ENCODE assay signal across 8 cellular contexts in the genomic region with DNA sequence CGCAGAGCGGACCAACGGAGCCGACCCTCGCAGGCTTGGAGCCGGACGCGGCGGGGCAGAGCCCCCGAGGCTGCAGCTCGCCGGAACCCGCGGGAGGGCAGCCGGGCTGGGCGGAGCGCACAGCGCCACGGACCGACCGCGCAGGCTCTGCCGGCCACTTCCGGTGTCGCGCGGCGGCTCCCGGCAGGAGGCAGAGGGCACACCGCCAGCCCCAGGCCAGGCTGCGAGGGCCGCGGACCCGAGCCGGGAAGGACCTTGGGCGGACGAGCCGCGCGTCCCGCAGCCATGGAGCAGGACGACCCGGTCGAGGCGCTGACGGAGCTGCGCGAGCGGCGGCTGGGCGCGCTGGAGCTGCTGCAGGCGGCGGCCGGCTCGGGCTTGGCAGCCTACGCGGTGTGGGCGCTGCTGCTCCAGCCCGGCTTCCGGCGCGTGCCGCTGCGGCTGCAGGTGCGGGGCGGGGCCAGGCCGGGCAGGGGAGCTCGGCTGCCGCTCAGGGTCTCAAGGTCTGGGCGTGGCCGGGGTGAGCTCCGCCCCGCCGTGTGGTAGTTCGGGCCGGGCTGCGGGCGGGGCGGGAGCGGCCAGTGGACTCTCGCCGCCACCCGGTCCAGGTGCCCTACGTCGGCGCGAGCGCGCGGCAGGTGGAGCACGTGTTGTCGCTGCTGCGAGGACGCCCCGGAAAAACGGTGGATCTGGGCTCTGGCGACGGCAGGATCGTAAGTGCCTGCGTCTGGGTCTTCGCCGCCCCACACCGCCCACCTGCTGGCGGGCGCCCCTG. TPM values are rescaled to one million over a fixed set of nuclear protein-coding genes. Genes with fewer than 3 reads are reported as not detected.
DNase-seq lines count a peak whose midpoint lies in the region; ATAC-seq and TF ChIP-seq lines count a peak whose summit lies in the region.

ANTKMT (plus strand) TSS at position 157 of the 775 bp plus-strand sequence; CDS start at position 286, 129 bp downstream.

- H3K9me3 Mint-ChIP-seq in activated T-cell treated with anti-CD3 and anti-CD28 coated beads, Interleukin-2, amount 50 U/mL, for 4 hours = no peaks in the 10 kb centered on the region

- no peaks in the 10 kb centered on the region for H3K36me3 ChIP-seq in mucosa of stomach (ENCODE audit: control insufficient read depth, insufficient read depth, low read length)

- peaks cover 15% of the 10 kb centered on the region for H3K4me1 Mint-ChIP-seq in activated T-cell treated with anti-CD3 and anti-CD28 coated beads, Interleukin-2, amount 50 U/mL, for 4 hours (ENCODE audit: low read depth)

- ATAC-seq in activated T-cell treated with anti-CD3 and anti-CD28 coated beads, Interleukin-2, amount 50 U/mL, for 4 hours = peak; percentile 69 to 71
- peak; percentile 65 for ATAC-seq in esophagus mucosa

- no peaks in the 10 kb centered on the region for H3K9me3 ChIP-seq in mucosa of stomach (ENCODE audit: control insufficient read depth, low read length)

- H3K27me3 ChIP-seq in mucosa of stomach (ENCODE audit: control insufficient read depth, insufficient read depth, low read length) = peaks cover 22% of the 10 kb centered on the region

- H3K4me3 ChIP-seq in mucosa of stomach (ENCODE audit: low read length) = peak within 1 kb of the TSS; percentile 56

- DNase-seq in D341Med (ENCODE audit: low spot score) = peak; percentile 92
- DNase-seq in GM20000 (ENCODE audit: low spot score) = peak; percentile 97
- DNase-seq in HS-27A (ENCODE audit: low read depth) = peak; percentile 54
- DNase-seq in OCI-M2 (lab: John Stamatoyannopoulos, UW; ENCODE audit: unreplicated experiment) = peak; percentile 63
- DNase-seq in activated T-cell treated with anti-CD3 and anti-CD28 coated beads, Interleukin-2, amount 50 U/mL, for 4 hours = peak; percentile 50
- DNase-seq in stimulated activated naive CD4-positive, alpha-beta T cell (lab: John Stamatoyannopoulos, UW) = peak; percentile 32 to 62 (median 56)

- H3K9ac ChIP-seq in mucosa of stomach (ENCODE audit: low read length) = peak within 1 kb of the TSS; percentile 76

- H3K4me1 ChIP-seq in mucosa of stomach (ENCODE audit: control insufficient read depth, insufficient read depth, low read length) = peaks cover 40% of the 10 kb centered on the region

- no peak for TF ChIP-seq CTCF in GM20000 (IDR thresholded peaks at IDR 0.05; ENCODE audit: extremely low read depth, missing control alignments)

- peak within 1 kb of the TSS; percentile 81 for H3K4me3 Mint-ChIP-seq in activated T-cell treated with anti-CD3 and anti-CD28 coated beads, Interleukin-2, amount 50 U/mL, for 4 hours

- peaks cover 4% of the 10 kb centered on the region for H3K27me3 Mint-ChIP-seq in activated T-cell treated with anti-CD3 and anti-CD28 coated beads, Interleukin-2, amount 50 U/mL, for 4 hours (ENCODE audit: low read depth)

- no peaks in the 10 kb centered on the region for H3K36me3 Mint-ChIP-seq in activated T-cell treated with anti-CD3 and anti-CD28 coated beads, Interleukin-2, amount 50 U/mL, for 4 hours (ENCODE audit: insufficient read depth)

RNA-seq across cellular contexts. Expression of gene ANTKMT, which starts in this region (rescaled TPM):
- 10 to 100 TPM; 66.0 to 75.0 (median 67.8) TPM for total RNA-seq in activated T-cell treated with anti-CD3 and anti-CD28 coated beads, Interleukin-2, amount 50 U/mL, for 4 hours
- 24.1 TPM for total RNA-seq in esophagus mucosa

Comparison
In these comparisons a context has a peak if more than half of its experiments do, and no peak if none do; other contexts are left out.
1. Peak in every context shown above with its lines: DNase-seq, ATAC-seq and H3K4me3 ChIP-seq.